ENCODE assay signal across 11 cellular contexts in the genomic region with DNA sequence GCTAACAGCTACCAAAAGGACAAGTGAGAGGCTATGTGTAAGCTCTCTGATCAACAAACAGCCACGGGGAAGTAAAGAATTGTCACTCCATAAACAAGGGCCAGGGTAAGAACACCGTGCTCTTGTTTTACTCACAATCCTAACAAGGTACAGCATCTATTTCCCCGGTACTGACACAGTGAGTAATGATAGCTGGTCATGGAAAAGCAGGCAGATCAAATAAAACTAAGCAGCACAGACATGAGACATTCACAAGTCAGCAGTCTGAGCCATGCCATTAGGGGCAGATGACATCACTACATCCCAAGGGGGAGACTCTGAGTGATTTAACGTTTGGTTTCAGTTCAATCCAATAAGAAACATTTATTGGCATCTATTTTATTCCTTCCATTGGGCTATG. TPM values are rescaled to one million over a fixed set of nuclear protein-coding genes. Genes with fewer than 3 reads are reported as not detected.
DNase-seq lines count a peak whose midpoint lies in the region; ATAC-seq and TF ChIP-seq lines count a peak whose summit lies in the region.
"Had no signal": no experiment of that assay in that cellular context is flagged by ENCODE, and none has a peak within 500 bp of the region (broad histone marks: within the 10 kb centered on the region; RNA-seq: fewer than 3 reads in every experiment).

No MANE protein-coding gene starts in this region.

- peaks cover 20 to 27% of the 10 kb centered on the region in 2 experiments for H3K36me3 ChIP-seq in mesenchymal stem cell (ENCODE audit: control insufficient read depth in 1 of 2, insufficient read depth in 2 of 2, low read depth in 1 of 2, low read length in 2 of 2)
- H3K36me3 ChIP-seq in PC-9 (ENCODE audit: low read depth): no peaks in the 10 kb centered on the region
- H3K36me3 ChIP-seq: cardiac muscle cell had no signal

- H3K9me3 Mint-ChIP-seq in CD4-positive, alpha-beta T cell: no peaks in the 10 kb centered on the region
- H3K9me3 Mint-ChIP-seq in osteocyte (ENCODE audit: unreplicated experiment): no peaks in the 10 kb centered on the region

- TF ChIP-seq CTCF in CD4-positive, alpha-beta T cell (IDR thresholded peaks at IDR 0.05): no peak
- TF ChIP-seq CTCF in osteocyte (IDR thresholded peaks at IDR 0.05) (no peak), PC-9 (conservative IDR thresholded peaks at IDR 0.05) (no peak)

- no peak overlapping the region for H2AK5ac ChIP-seq in mesenchymal stem cell (ENCODE audit: low read length, severe bottlenecking)

- H4K20me1 ChIP-seq in PC-9 (ENCODE audit: insufficient read depth): no peaks in the 10 kb centered on the region

- no peaks in the 10 kb centered on the region for H3K9me2 ChIP-seq in PC-9 (ENCODE audit: insufficient read depth)

- no peak overlapping the region for H3K14ac ChIP-seq in mesenchymal stem cell (ENCODE audit: low read length in 2 of 2)

- peaks cover 32% of the 10 kb centered on the region for H3K36me3 Mint-ChIP-seq in CD4-positive, alpha-beta T cell (ENCODE audit: low read depth)
- H3K36me3 Mint-ChIP-seq in osteocyte (ENCODE audit: unreplicated experiment): no peaks in the 10 kb centered on the region

- no peak for DNase-seq in CD4-positive, alpha-beta T cell
- DNase-seq in HPDE6-E6E7 (ENCODE audit: extremely low spot score) (peak; percentile 27), amniotic epithelial cell (ENCODE audit: low read depth) (peak; percentile 31), mesenchymal stem cell (peak; percentile 77), NCI-H128 (lab: John Stamatoyannopoulos, UW; ENCODE audit: unreplicated experiment) (no peak), osteocyte (ENCODE audit: extremely low spot score, unreplicated experiment) (no peak), PC-9 (no peak)
- DNase-seq: NCI-H446 treated with DMSO at 0.1 percent for 48 hours had no signal

- POLR2A ChIA-PET in CD4-positive, alpha-beta T cell (lab: Charles Lee): interaction anchor here (1.2 to 1.9 kb wide), 3 partner anchors 9 to 198 kb away, joined by 3 to 5 read pairs (median 4); a partner anchor contains a TSS
- POLR2A ChIA-PET in PC-9 (lab: Charles Lee; ENCODE audit: unreplicated experiment): no interaction called here

- H3K79me1 ChIP-seq in mesenchymal stem cell (replicated peaks; ENCODE audit: low read length, poor library complexity, severe bottlenecking): peaks cover 2% of the 10 kb centered on the region

- CTCF ChIA-PET in CD4-positive, alpha-beta T cell (lab: Charles Lee): no interaction called here
- CTCF ChIA-PET in PC-9 (lab: Charles Lee): interaction anchor here (0.5 kb wide), 1 partner anchor 160 kb away, joined by 3 read pairs; no protein-coding TSS in a partner anchor

- peak overlapping the region; percentile 67 for H3K27ac Mint-ChIP-seq in CD4-positive, alpha-beta T cell
- H3K27ac Mint-ChIP-seq in osteocyte (ENCODE audit: unreplicated experiment): no peak overlapping the region

- H3K4ac ChIP-seq in mesenchymal stem cell (ENCODE audit: low read depth in 1 of 2, low read length in 2 of 2): no peak overlapping the region

- BruUV-seq in PC-9 (replicated peaks; lab: Mats Ljungman, UMichigan): no TSS peak

- no peaks in the 10 kb centered on the region for H3K9me3 ChIP-seq in CD4-positive, alpha-beta T cell (ENCODE audit: control insufficient read depth, low read length)
- no peaks in the 10 kb centered on the region for H3K9me3 ChIP-seq in mesenchymal stem cell (ENCODE audit: control insufficient read depth, low read length)
- no peaks in the 10 kb centered on the region for H3K9me3 ChIP-seq in PC-9 (ENCODE audit: insufficient read depth, low read depth)

- H2BK5ac ChIP-seq in mesenchymal stem cell (ENCODE audit: low read depth, low read length, poor library complexity, severe bottlenecking): no peak overlapping the region

- intact Hi-C loops in CD4-positive, alpha-beta T cell (cut with DNase I, micrococcal nuclease): no loop called here
- intact Hi-C loops in PC-9 (cut with micrococcal nuclease; ENCODE audit: unreplicated experiment): no loop called here

- H3K9ac ChIP-seq in mesenchymal stem cell (ENCODE audit: low read length): peak overlapping the region; percentile 2

- peaks cover 36% of the 10 kb centered on the region for H3K4me1 Mint-ChIP-seq in CD4-positive, alpha-beta T cell (ENCODE audit: low read depth)
- H3K4me1 Mint-ChIP-seq in osteocyte (ENCODE audit: unreplicated experiment): peaks cover 5% of the 10 kb centered on the region

- no peak overlapping the region for H2BK12ac ChIP-seq in mesenchymal stem cell (ENCODE audit: low read length in 2 of 2)

- H4K8ac ChIP-seq in mesenchymal stem cell (ENCODE audit: low read length): no peak overlapping the region

- no peak overlapping the region for H3K23ac ChIP-seq in mesenchymal stem cell (ENCODE audit: low read length in 2 of 2)

- H3K4me1 ChIP-seq in mesenchymal stem cell (ENCODE audit: control insufficient read depth, insufficient read depth, low read depth, low read length) (no peaks in the 10 kb centered on the region), PC-9 (replicated peaks; ENCODE audit: insufficient read depth) (no peaks in the 10 kb centered on the region)

- H3K27me3 ChIP-seq in CD4-positive, alpha-beta T cell (ENCODE audit: control insufficient read depth, insufficient read depth, low read length): no peaks in the 10 kb centered on the region
- H3K27me3 ChIP-seq in mesenchymal stem cell (ENCODE audit: control insufficient read depth in 1 of 2, insufficient read depth in 1 of 2, low read length in 2 of 2) (no peaks in the 10 kb centered on the region), PC-9 (ENCODE audit: insufficient read depth, low read depth) (no peaks in the 10 kb centered on the region)

- no peak overlapping the region for H3K4me3 Mint-ChIP-seq in CD4-positive, alpha-beta T cell
- no peak overlapping the region for H3K4me3 Mint-ChIP-seq in osteocyte (ENCODE audit: unreplicated experiment)

- no peak overlapping the region for H3K27ac ChIP-seq in CD4-positive, alpha-beta T cell (ENCODE audit: low read depth, low read length)
- H3K27ac ChIP-seq in mesenchymal stem cell (ENCODE audit: low read length, poor library complexity, severe bottlenecking) (no peak overlapping the region), PC-9 (no peak overlapping the region)
- H3K27ac ChIP-seq: cardiac muscle cell had no signal

- no peak overlapping the region for H2BK15ac ChIP-seq in mesenchymal stem cell (ENCODE audit: low read depth, poor library complexity, severe bottlenecking)

- H2AFZ ChIP-seq in mesenchymal stem cell (ENCODE audit: low read depth, low read length) (no peak overlapping the region), PC-9 (no peak overlapping the region)

- H4K91ac ChIP-seq in mesenchymal stem cell (ENCODE audit: low read length): no peak overlapping the region

- peak; percentile 77 for ATAC-seq in CD4-positive, alpha-beta T cell (ENCODE audit: poor library complexity)
- no peak for ATAC-seq in GM21576 (IDR thresholded peaks at IDR 0.05; ENCODE audit: unreplicated experiment)
- ATAC-seq: GM12878 had no signal

- H3K4me3 ChIP-seq in mesenchymal stem cell (ENCODE audit: insufficient read depth in 1 of 2, low read depth in 1 of 2, low read length in 2 of 2) (no peak overlapping the region), PC-9 (no peak overlapping the region)
- H3K4me3 ChIP-seq: cardiac muscle cell, GM12878 had no signal

- no peaks in the 10 kb centered on the region for H3K27me3 Mint-ChIP-seq in CD4-positive, alpha-beta T cell
- H3K27me3 Mint-ChIP-seq in osteocyte (ENCODE audit: unreplicated experiment): no peaks in the 10 kb centered on the region

- 39% methylated on average over 3 of the region's 4 CpGs for WGBS in mesenchymal stem cell

- no peak overlapping the region for H3K18ac ChIP-seq in mesenchymal stem cell (ENCODE audit: low read depth in 1 of 2, low read length in 2 of 2)

- H2BK120ac ChIP-seq in mesenchymal stem cell (ENCODE audit: low read depth, low read length): no peak overlapping the region

- H3K4me2 ChIP-seq in mesenchymal stem cell (ENCODE audit: low read length, poor library complexity, severe bottlenecking) (no peak overlapping the region), PC-9 (no peak overlapping the region)

- H3K79me2 ChIP-seq in PC-9 (ENCODE audit: low read depth): no peaks in the 10 kb centered on the region

- no peaks in the 10 kb centered on the region for H3F3A ChIP-seq in PC-9 (ENCODE audit: insufficient read depth, low read depth)

RNA-seq across cellular contexts. Expression of a gene that starts 54.4 kb away (rescaled TPM):
- total RNA-seq in CD4-positive, alpha-beta T cell: 100 to 1,000 TPM; 140 to 142 TPM
- 142 TPM for polyA plus RNA-seq in mesenchymal stem cell (2013, experiment 1 of 2)
- polyA plus RNA-seq in mesenchymal stem cell (2013, experiment 2 of 2): 146 TPM
- total RNA-seq in osteocyte: 166 and 171 TPM in 2 replicates
- 162 and 191 TPM in 2 replicates for total RNA-seq in PC-9 (2021)

RNA-seq across cellular contexts. Expression of a gene that starts 59.8 kb away (rescaled TPM):
- 10 to 100 TPM; 12.0 to 14.9 TPM for total RNA-seq in CD4-positive, alpha-beta T cell
- polyA plus RNA-seq in mesenchymal stem cell (2013, experiment 1 of 2): 5.8 TPM
- polyA plus RNA-seq in mesenchymal stem cell (2013, experiment 2 of 2): 6.2 TPM
- 16.7 and 20.2 TPM in 2 replicates for total RNA-seq in osteocyte
- total RNA-seq in PC-9 (2021): 33.5 and 36.1 TPM in 2 replicates

Comparison
In these comparisons a context has a peak if more than half of its experiments do, and no peak if none do; other contexts are left out.
1. DNase-seq: peak in HPDE6-E6E7 (single experiment), amniotic epithelial cell (single experiment) and mesenchymal stem cell (single experiment); none in CD4-positive, alpha-beta T cell (0 of 10), NCI-H128 (single experiment), osteocyte (single experiment) and PC-9 (0 of 2).